28 cellular contexts compared by ENCODE assay signal in the genomic region with DNA sequence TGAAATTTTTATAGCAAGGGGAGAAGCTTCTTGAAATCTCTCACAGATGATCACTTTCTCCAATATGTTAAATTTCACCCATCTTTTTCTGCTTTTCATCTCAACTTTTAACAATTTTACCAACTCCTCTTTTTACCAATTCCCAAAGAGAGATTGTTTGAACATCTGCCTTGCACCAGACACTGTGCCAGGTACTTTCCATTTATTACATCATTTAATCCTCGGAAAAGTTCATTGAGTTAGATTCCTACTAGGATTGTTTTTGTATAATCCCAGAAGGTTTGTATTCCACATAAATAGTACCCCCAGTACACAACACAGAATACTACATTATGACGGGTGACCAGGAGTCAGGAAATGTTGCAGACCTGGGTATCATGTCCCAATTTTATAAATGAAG.
"Had no signal": no experiment of that assay in that cellular context is flagged by ENCODE, and none has a peak within 500 bp of the region (broad histone marks: within the 10 kb centered on the region; RNA-seq: fewer than 3 reads in every experiment).

No MANE protein-coding gene starts in this region.

- H3K4me3 Mint-ChIP-seq: naive thymus-derived CD8-positive, alpha-beta T cell; stimulated activated naive B cell treated with anti-CD40 and anti-IgM and Interleukin-4, amounts not matched to agents 10 μg/mL and 1 μg/mL and 100 μg/mL, for 72 hours had no signal

- ATAC-seq: heart right ventricle; left colon; left lung; lower lobe of right lung; naive thymus-derived CD8-positive, alpha-beta T cell; pancreas; right cardiac atrium; stimulated activated naive B cell treated with anti-CD40 and anti-IgM and Interleukin-4, amounts not matched to agents 10 μg/mL and 1 μg/mL and 100 μg/mL, for 72 hours; stimulated activated naive CD8-positive, alpha-beta T cell treated with anti-CD3 and anti-CD28 coated beads, Interleukin-15, Interleukin-2, amounts not matched to agents 100 U/mL and 50 U/mL, for 24 hours had no signal

- H3K4me3 ChIP-seq: heart right ventricle, left lung, lower lobe of right lung, pancreas, prostate gland, sigmoid colon, stomach, testis, thyroid gland, transverse colon, upper lobe of left lung had no signal

- H3K36me3 ChIP-seq: lower lobe of right lung, pancreas, prostate gland, sigmoid colon, stomach, thyroid gland, transverse colon, upper lobe of left lung had no signal

- H3K27ac ChIP-seq: left lung, lower lobe of right lung, pancreas, prostate gland, sigmoid colon, stomach, testis, thyroid gland, transverse colon, upper lobe of left lung had no signal

- FAIRE-seq: islet of Langerhans, kidney, pancreas, small intestine had no signal

- H3K27ac Mint-ChIP-seq: naive thymus-derived CD8-positive, alpha-beta T cell; stimulated activated naive B cell treated with anti-CD40 and anti-IgM and Interleukin-4, amounts not matched to agents 10 μg/mL and 1 μg/mL and 100 μg/mL, for 72 hours had no signal

- H3K27me3 ChIP-seq: heart right ventricle, left lung, pancreas, sigmoid colon, stomach, testis, thyroid gland, transverse colon, upper lobe of left lung had no signal

- H3K4me1 ChIP-seq: heart right ventricle, left lung, lower lobe of right lung, pancreas, prostate gland, sigmoid colon, stomach, testis, thyroid gland, transverse colon, upper lobe of left lung had no signal

- DNase-seq: heart right ventricle; hippocampal formation; kidney; left colon; left lung; lower lobe of right lung; mammary epithelial cell; mesenchymal stem cell; naive thymus-derived CD8-positive, alpha-beta T cell; nucleus accumbens; pancreas; posterior cingulate gyrus; retina; right cardiac atrium; sigmoid colon; small intestine; stimulated activated CD4-positive, alpha-beta T cell treated with anti-CD3 and anti-CD28 coated beads, Interleukin-1b, Interleukin-23, amount 100 ng/mL, for 48 hours; stimulated activated CD4-positive, alpha-beta T cell treated with anti-CD3 and anti-CD28 coated beads, Interleukin-2, amount 100 ng/mL, for 48 hours; stimulated activated CD4-positive, alpha-beta T cell treated with anti-CD3 and anti-CD28 coated beads, Interleukin-4, amount 100 ng/mL, for 4 hours; stimulated activated naive B cell treated with anti-CD40 and anti-IgM and Interleukin-4, amounts not matched to agents 10 μg/mL and 1 μg/mL and 100 μg/mL, for 72 hours; stimulated activated naive CD8-positive, alpha-beta T cell treated with anti-CD3 and anti-CD28 coated beads, Interleukin-15, Interleukin-2, amounts not matched to agents 100 U/mL and 50 U/mL, for 24 hours; stomach; testis; thyroid gland; transverse colon; upper lobe of left lung had no signal

- H3K4me1 Mint-ChIP-seq: stimulated activated naive B cell treated with anti-CD40 and anti-IgM and Interleukin-4, amounts not matched to agents 10 μg/mL and 1 μg/mL and 100 μg/mL, for 72 hours had no signal

- H3K9me3 ChIP-seq: pancreas, prostate gland, testis, thyroid gland had no signal
